Comparison of ENCODE assay signal across 11 cellular contexts in the genomic region with DNA sequence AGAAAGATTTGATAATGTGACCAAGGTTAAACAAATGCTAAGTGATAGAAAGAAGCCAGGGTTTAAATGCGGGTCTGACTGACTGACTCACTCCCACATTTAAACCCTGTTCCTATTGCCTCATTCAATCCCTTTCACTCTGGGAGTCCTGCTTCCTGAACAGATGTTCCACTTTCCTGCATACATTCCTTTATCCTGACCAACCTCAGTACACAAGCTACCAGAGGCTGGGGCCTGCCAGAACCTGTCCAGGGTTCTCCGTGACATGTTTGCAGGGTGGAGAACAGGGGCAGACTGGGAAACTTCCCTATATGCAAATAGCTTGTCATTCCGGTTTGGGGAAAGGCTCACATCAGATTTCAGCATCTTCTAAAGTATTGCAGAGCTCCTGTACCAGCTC. TPM values are rescaled to one million over a fixed set of nuclear protein-coding genes. Genes with fewer than 3 reads are reported as not detected.
DNase-seq lines count a peak whose midpoint lies in the region; ATAC-seq, FAIRE-seq and TF ChIP-seq lines count a peak whose summit lies in the region.
"Had no signal": no experiment of that assay in that cellular context is flagged by ENCODE, and none has a peak within 500 bp of the region (broad histone marks: within the 10 kb centered on the region; RNA-seq: fewer than 3 reads in every experiment).

No MANE protein-coding gene starts in this region.

- no peaks in the 10 kb centered on the region for H3K4me1 Mint-ChIP-seq in activated CD8-positive, alpha-beta memory T cell treated with anti-CD3 and anti-CD28 coated beads, Interleukin-2, amount 10 ng/mL, durations not matched to agents 7 days and 5 days

- no peaks in the 10 kb centered on the region for H3K9me3 ChIP-seq in left lung
- H3K9me3 ChIP-seq: ovary had no signal

- H3K27ac Mint-ChIP-seq in activated CD8-positive, alpha-beta memory T cell treated with anti-CD3 and anti-CD28 coated beads, Interleukin-2, amount 10 ng/mL, durations not matched to agents 7 days and 5 days = no peak overlapping the region

- H3K4me3 Mint-ChIP-seq in activated CD8-positive, alpha-beta memory T cell treated with anti-CD3 and anti-CD28 coated beads, Interleukin-2, amount 10 ng/mL, durations not matched to agents 7 days and 5 days = no peak overlapping the region

- TF ChIP-seq CTCF in left lung (IDR thresholded peaks at IDR 0.05) = no peak

- CTCF ChIA-PET in activated CD8-positive, alpha-beta memory T cell treated with anti-CD3 and anti-CD28 coated beads, Interleukin-2, amount 10 ng/mL, durations not matched to agents 7 days and 5 days (lab: Charles Lee) = no interaction called here

- H3K36me3 ChIP-seq in left lung = no peaks in the 10 kb centered on the region
- H3K36me3 ChIP-seq: ovary had no signal

- H3K27me3 Mint-ChIP-seq in activated CD8-positive, alpha-beta memory T cell treated with anti-CD3 and anti-CD28 coated beads, Interleukin-2, amount 10 ng/mL, durations not matched to agents 7 days and 5 days = peaks cover 2% of the 10 kb centered on the region

- no peaks in the 10 kb centered on the region for H3K36me3 Mint-ChIP-seq in activated CD8-positive, alpha-beta memory T cell treated with anti-CD3 and anti-CD28 coated beads, Interleukin-2, amount 10 ng/mL, durations not matched to agents 7 days and 5 days

- H3K4me1 ChIP-seq in left lung = no peaks in the 10 kb centered on the region

- intact Hi-C loops in left lung (cut with DNase I) = no loop called here

- peaks cover 9 to 31% of the 10 kb centered on the region in 2 donors for H3K27me3 ChIP-seq in left lung
- H3K27me3 ChIP-seq: ovary had no signal

- ATAC-seq in left lung (peak; percentile 71), GM18861 (IDR thresholded peaks at IDR 0.05; ENCODE audit: unreplicated experiment) (no peak), HG02588 (IDR thresholded peaks at IDR 0.05; ENCODE audit: unreplicated experiment) (no peak)
- ATAC-seq in activated CD8-positive, alpha-beta memory T cell treated with anti-CD3 and anti-CD28 coated beads, Interleukin-2, amount 10 ng/mL, durations not matched to agents 7 days and 5 days = no peak

- H3K9me3 Mint-ChIP-seq in activated CD8-positive, alpha-beta memory T cell treated with anti-CD3 and anti-CD28 coated beads, Interleukin-2, amount 10 ng/mL, durations not matched to agents 7 days and 5 days (ENCODE audit: low read depth) = no peaks in the 10 kb centered on the region

- H3K27ac ChIP-seq in left lung = no peak overlapping the region
- H3K27ac ChIP-seq: ovary had no signal

- DNase-seq in DMS 273 treated with DMSO at 0.1 percent for 48 hours (lab: John Stamatoyannopoulos, UW) (peak; percentile 89), NCI-H1048 (lab: John Stamatoyannopoulos, UW) (peak; percentile 28), astrocyte of the hippocampus (ENCODE audit: low read depth, low spot score) (peak; percentile 85), left lung (no peak), frontal cortex (ENCODE audit: low spot score in 2 of 2) (no peak)
- no peak for DNase-seq in activated CD8-positive, alpha-beta memory T cell treated with anti-CD3 and anti-CD28 coated beads, Interleukin-2, amount 10 ng/mL, durations not matched to agents 7 days and 5 days
- DNase-seq: activated naive CD4-positive, alpha-beta T cell treated with Interleukin-2 at 50 U/mL for 16 hours; DMS79; ovary had no signal

- FAIRE-seq in frontal cortex (lab: Jason Lieb, UNC) = no peak

- no peak overlapping the region for H3K4me3 ChIP-seq in left lung
- H3K4me3 ChIP-seq: ovary had no signal

RNA-seq across cellular contexts. Expression of a gene that starts 3.0 kb away (rescaled TPM):
- total RNA-seq in left lung = under 1 TPM; 0.09 to 0.39 TPM
- not detected for total RNA-seq in frontal cortex
- total RNA-seq in activated CD8-positive, alpha-beta memory T cell treated with anti-CD3 and anti-CD28 coated beads, Interleukin-2, amount 10 ng/mL, durations not matched to agents 7 days and 5 days = under 1 TPM in 1 of 2 experiments, not detected in 1; 0.29 TPM

Comparison
In these comparisons a context has a peak if more than half of its experiments do, and no peak if none do; other contexts are left out.
1. DNase-seq: peak in DMS 273 treated with DMSO at 0.1 percent for 48 hours (single experiment), NCI-H1048 (single experiment) and astrocyte of the hippocampus (single experiment); none in left lung (0 of 2), frontal cortex (0 of 2) and activated CD8-positive, alpha-beta memory T cell treated with anti-CD3 and anti-CD28 coated beads, Interleukin-2, amount 10 ng/mL, durations not matched to agents 7 days and 5 days (single experiment).